Comparison of ENCODE assay signal across 8 cellular contexts in the genomic region with DNA sequence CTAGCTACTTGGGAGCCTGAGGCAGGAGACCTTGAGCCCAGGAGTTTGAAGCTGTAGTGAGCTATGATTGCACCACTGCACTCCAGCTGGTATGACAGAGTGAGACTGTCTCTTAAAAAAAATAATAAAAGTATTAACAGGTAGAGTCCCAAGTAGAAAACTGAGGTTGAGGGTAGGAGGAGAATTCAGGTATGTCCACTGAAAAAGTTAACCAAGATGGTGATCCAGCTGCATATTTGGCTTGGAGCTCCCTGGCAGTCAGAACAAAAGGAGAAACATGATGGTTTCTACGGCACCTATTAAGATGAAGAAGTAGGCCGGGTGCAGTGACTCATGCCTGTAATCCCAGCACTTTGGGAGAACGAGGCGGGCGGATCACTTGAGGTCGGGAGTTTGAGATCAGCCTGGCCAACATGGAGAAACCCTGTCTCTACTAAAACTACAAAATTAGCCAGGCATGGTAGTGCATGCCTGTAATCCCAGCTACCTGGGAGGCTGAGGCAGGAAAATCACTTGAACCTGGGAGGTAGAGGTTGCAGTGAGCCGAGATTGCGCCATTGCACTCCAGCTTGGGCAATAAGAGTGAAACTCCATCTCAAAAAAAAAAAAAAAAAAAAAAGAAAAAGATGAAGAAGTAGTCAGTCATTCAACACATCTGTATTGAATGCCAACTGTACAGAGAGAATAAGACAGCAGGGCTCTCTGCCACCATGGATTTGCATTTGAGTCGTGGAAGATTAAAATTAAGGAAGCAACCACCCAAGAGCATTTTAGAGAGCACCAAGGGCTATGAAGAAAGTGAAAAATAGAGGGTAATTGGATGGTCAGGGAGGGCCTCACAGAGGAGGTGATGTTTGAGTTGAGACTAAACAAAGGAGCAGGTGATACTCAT. TPM values are rescaled to one million over a fixed set of nuclear protein-coding genes. Genes with fewer than 3 reads are reported as not detected.
DNase-seq lines count a peak whose midpoint lies in the region; ATAC-seq, FAIRE-seq and TF ChIP-seq lines count a peak whose summit lies in the region.
"Not testable (repeated sequence)": the region's sequence is repeated elsewhere in the genome, so short reads cannot be mapped to it uniquely, and the experiment has no call there.

No MANE protein-coding gene starts in this region.

- H3K4me1 ChIP-seq in mammary epithelial cell (ENCODE audit: insufficient read depth, low read length) (peaks cover 17% of the 10 kb centered on the region), pancreas (peaks cover 34 to 40% (median 39%) of the 10 kb centered on the region in 3 donors), stomach (peaks cover 16 to 39% (median 36%) of the 10 kb centered on the region in 4 donors)

- peak overlapping the region; percentile 81 for H2AFZ ChIP-seq in mammary epithelial cell (ENCODE audit: low read depth, low read length)

- intact Hi-C loops in mammary epithelial cell (cut with micrococcal nuclease); left colon (cut with DNase I, micrococcal nuclease); pancreas (cut with DNase I); stomach (cut with DNase I; ENCODE audit: low total_unique reads): not testable (repeated sequence)

- ATAC-seq in left colon (peak; percentile 11), pancreas (peak in 2 of 4 donors; percentile 0)

- TF ChIP-seq POLR2A in stomach (IDR thresholded peaks at IDR 0.05): not testable (repeated sequence)

- not testable (repeated sequence) for H3K36me3 ChIP-seq in MG63; mammary epithelial cell (ENCODE audit: insufficient read depth, low read length); pancreas
- H3K36me3 ChIP-seq in stomach: peaks cover 0 to 47% (median 19%) of the 10 kb centered on the region in 4 donors

- H3K27ac ChIP-seq in mammary epithelial cell (ENCODE audit: insufficient read depth, low read depth, low read length) (peak overlapping the region; percentile 52), pancreas (peak overlapping the region; percentile 61 to 94 (median 90)), stomach (peak overlapping the region; percentile 74 to 87 (median 76))

- not testable (repeated sequence) for H3K9ac ChIP-seq in mammary epithelial cell (ENCODE audit: insufficient read depth, low read length)

- peak; percentile 42 for DNase-seq in CD1c-positive myeloid dendritic cell (ENCODE audit: extremely low spot score)
- DNase-seq in MG63: peak; percentile 26
- DNase-seq in SKM-1 (lab: John Stamatoyannopoulos, UW; ENCODE audit: unreplicated experiment): peak; percentile 22
- peak; percentile 61 for DNase-seq in mammary epithelial cell
- peak; percentile 41 for DNase-seq in fibroblast of mammary gland (ENCODE audit: low read depth)
- peak in 1 of 2 donors; percentile 27 for DNase-seq in left colon
- DNase-seq in pancreas: peak in 1 of 6 donors; percentile 30
- DNase-seq in stomach: not testable (repeated sequence)

- not testable (repeated sequence) for TF ChIP-seq EP300 in stomach (IDR thresholded peaks at IDR 0.05)

- H3K27me3 ChIP-seq in MG63; mammary epithelial cell (ENCODE audit: insufficient read depth, low read length); pancreas; stomach: not testable (repeated sequence)

- 48% methylated on average over 7 of the region's 9 CpGs for WGBS in mammary epithelial cell (ENCODE audit: low coverage, missing lambda C conversion rate)
- WGBS in pancreas, 2 donors: 80 to 81% methylated on average over 9 of the region's 9 CpGs
- WGBS in stomach, 5 donors: 59 to 82% (median 78%) methylated on average over 9 of the region's 9 CpGs

- dilution Hi-C loops in mammary epithelial cell (cut with HindIII; ENCODE audit: low sequenced_read_pairs): not testable (repeated sequence)

- CTCF ChIA-PET in mammary epithelial cell (lab: Charles Lee; ENCODE audit: low non-redundant PET): not testable (repeated sequence)

- not testable (repeated sequence) for TF ChIP-seq CTCF in mammary epithelial cell (conservative IDR thresholded peaks at IDR 0.05 in 1 of 2, IDR thresholded peaks at IDR 0.05 in 1 of 2; ENCODE audit: extremely low read depth in 1 of 2, insufficient read depth in 1 of 2, low read depth in 1 of 2, low read length in 2 of 2); fibroblast of mammary gland (conservative IDR thresholded peaks at IDR 0.05; ENCODE audit: control insufficient read depth, insufficient read depth, low read depth, low read length); pancreas (IDR thresholded peaks at IDR 0.05); stomach (IDR thresholded peaks at IDR 0.05)

- not testable (repeated sequence) for H3K9me3 ChIP-seq in MG63; mammary epithelial cell (replicated peaks; ENCODE audit: insufficient read depth, low read length); pancreas; stomach

- in situ Hi-C loops in mammary epithelial cell (cut with MboI; ENCODE audit: low sequenced_read_pairs in 2 of 2): not testable (repeated sequence)

- H4K20me1 ChIP-seq in mammary epithelial cell (ENCODE audit: insufficient read depth, low read length): not testable (repeated sequence)

- not testable (repeated sequence) for BruUV-seq in mammary epithelial cell (replicated peaks; lab: Mats Ljungman, UMichigan)

- not testable (repeated sequence) for H3K79me2 ChIP-seq in mammary epithelial cell (ENCODE audit: insufficient read depth, low read length)

- not testable (repeated sequence) for H3K4me3 ChIP-seq in MG63; mammary epithelial cell (replicated peaks in 1 of 3; ENCODE audit: insufficient read depth in 1 of 3, low read depth in 2 of 3, low read length in 3 of 3); fibroblast of mammary gland (ENCODE audit: control insufficient read depth, low read depth, low read length); pancreas; stomach

- FAIRE-seq in pancreas (lab: Jason Lieb, UNC): not testable (repeated sequence)

- peak overlapping the region; percentile 68 for H3K4me2 ChIP-seq in mammary epithelial cell (ENCODE audit: insufficient read depth, low read depth, low read length)

RNA-seq across cellular contexts. Expression of a gene that starts 5.8 kb away (rescaled TPM):
- total RNA-seq in MG63 (2014; rRNA removed; shearing (Covaris generic); ENCODE audit: low replicate concordance): 13.4 and 40.4 TPM in 2 replicates
- total RNA-seq in mammary epithelial cell (10 to 100 TPM; 17.2 to 17.7 TPM), left colon (10 to 100 TPM; 27.1 to 28.2 TPM), pancreas (10 to 100 TPM; 22.0 to 40.3 (median 27.4) TPM), stomach (10 to 100 TPM in 2 of 5 donors, 1 to 10 TPM in 2, not detected in 1; 4.9 to 16.2 (median 12.4) TPM)
- polyA plus RNA-seq in mammary epithelial cell (8.5 TPM), pancreas (10 to 100 TPM; 20.4 to 26.6 TPM), stomach (10 to 100 TPM; 15.4 to 16.6 (median 16.3) TPM)
- polyA minus RNA-seq in mammary epithelial cell: 7.9 TPM
